In genomic region chr1:13247122-13247521, GRCh38 we compare ENCODE assay signal across 9 cellular contexts. TPM values are rescaled to one million over a fixed set of nuclear protein-coding genes. Genes with fewer than 3 reads are reported as not detected.
"Had no signal": no experiment of that assay in that cellular context is flagged by ENCODE, and none has a peak within 500 bp of the region (broad histone marks: within the 10 kb centered on the region; RNA-seq: fewer than 3 reads in every experiment).

No MANE protein-coding gene starts in this region.

RNA-seq across cellular contexts. Expression of gene PRAMEF5, which starts 6.9 kb away (rescaled TPM):
- total RNA-seq: LHCN-M2, MCF 10A, NCI-H460, OCI-LY7, PC-9, Right ventricle myocardium inferior, RPMI7951, SJCRH30, SK-MEL-5 had no signal

RNA-seq across cellular contexts. Expression of gene PRAMEF18, which starts 21.2 kb away (rescaled TPM):
- total RNA-seq: LHCN-M2, MCF 10A, NCI-H460, OCI-LY7, PC-9, Right ventricle myocardium inferior, RPMI7951, SJCRH30, SK-MEL-5 had no signal

RNA-seq across cellular contexts. Expression of gene PRAMEF8, which starts 37.8 kb away (rescaled TPM):
- total RNA-seq: LHCN-M2, MCF 10A, NCI-H460, OCI-LY7, PC-9, Right ventricle myocardium inferior, RPMI7951, SJCRH30, SK-MEL-5 had no signal

RNA-seq across cellular contexts. Expression of gene PRAMEF13, which starts 45.9 kb away (rescaled TPM):
- total RNA-seq: LHCN-M2, MCF 10A, NCI-H460, OCI-LY7, PC-9, Right ventricle myocardium inferior, RPMI7951, SJCRH30, SK-MEL-5 had no signal

RNA-seq across cellular contexts. Expression of gene PRAMEF33, which starts 56.2 kb away (rescaled TPM):
- total RNA-seq: LHCN-M2, MCF 10A, NCI-H460, OCI-LY7, PC-9, Right ventricle myocardium inferior, RPMI7951, SJCRH30, SK-MEL-5 had no signal
